Comparison of ENCODE assay signal across 1 cellular context in the genomic region with DNA sequence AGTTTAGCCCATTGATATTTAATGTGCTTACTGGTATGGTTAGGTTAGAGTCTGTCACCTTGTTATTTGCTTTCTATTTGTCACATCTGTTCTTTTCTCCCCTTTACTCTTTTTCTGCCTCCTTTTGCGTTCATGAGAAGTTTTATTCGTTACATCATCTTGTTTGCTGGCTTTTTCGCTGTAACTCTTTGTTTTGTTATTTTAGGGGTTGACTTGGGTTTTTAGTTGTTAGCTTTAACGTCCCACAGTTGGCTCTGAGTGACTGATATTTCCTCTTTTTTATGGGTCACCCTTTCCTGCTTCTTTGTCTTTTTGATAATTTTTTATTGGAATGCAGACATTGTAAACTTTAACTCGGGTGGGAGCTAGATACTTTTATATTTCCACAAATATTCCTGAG.
TF ChIP-seq lines count a peak whose summit lies in the region.

No MANE protein-coding gene starts in this region.

TF ChIP-seq in GM23338, 12 proteins besides CTCF, POLR2A, EP300 and RAD21 (continued from another document):
- TF ChIP-seq, protein P1, sequence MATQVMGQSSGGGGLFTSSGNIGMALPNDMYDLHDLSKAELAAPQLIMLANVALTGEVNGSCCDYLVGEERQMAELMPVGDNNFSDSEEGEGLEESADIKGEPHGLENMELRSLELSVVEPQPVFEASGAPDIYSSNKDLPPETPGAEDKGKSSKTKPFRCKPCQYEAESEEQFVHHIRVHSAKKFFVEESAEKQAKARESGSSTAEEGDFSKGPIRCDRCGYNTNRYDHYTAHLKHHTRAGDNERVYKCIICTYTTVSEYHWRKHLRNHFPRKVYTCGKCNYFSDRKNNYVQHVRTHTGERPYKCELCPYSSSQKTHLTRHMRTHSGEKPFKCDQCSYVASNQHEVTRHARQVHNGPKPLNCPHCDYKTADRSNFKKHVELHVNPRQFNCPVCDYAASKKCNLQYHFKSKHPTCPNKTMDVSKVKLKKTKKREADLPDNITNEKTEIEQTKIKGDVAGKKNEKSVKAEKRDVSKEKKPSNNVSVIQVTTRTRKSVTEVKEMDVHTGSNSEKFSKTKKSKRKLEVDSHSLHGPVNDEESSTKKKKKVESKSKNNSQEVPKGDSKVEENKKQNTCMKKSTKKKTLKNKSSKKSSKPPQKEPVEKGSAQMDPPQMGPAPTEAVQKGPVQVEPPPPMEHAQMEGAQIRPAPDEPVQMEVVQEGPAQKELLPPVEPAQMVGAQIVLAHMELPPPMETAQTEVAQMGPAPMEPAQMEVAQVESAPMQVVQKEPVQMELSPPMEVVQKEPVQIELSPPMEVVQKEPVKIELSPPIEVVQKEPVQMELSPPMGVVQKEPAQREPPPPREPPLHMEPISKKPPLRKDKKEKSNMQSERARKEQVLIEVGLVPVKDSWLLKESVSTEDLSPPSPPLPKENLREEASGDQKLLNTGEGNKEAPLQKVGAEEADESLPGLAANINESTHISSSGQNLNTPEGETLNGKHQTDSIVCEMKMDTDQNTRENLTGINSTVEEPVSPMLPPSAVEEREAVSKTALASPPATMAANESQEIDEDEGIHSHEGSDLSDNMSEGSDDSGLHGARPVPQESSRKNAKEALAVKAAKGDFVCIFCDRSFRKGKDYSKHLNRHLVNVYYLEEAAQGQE (IDR thresholded peaks at IDR 0.05; ENCODE audit: unreplicated experiment), result no peak
- TF ChIP-seq, protein P2, sequence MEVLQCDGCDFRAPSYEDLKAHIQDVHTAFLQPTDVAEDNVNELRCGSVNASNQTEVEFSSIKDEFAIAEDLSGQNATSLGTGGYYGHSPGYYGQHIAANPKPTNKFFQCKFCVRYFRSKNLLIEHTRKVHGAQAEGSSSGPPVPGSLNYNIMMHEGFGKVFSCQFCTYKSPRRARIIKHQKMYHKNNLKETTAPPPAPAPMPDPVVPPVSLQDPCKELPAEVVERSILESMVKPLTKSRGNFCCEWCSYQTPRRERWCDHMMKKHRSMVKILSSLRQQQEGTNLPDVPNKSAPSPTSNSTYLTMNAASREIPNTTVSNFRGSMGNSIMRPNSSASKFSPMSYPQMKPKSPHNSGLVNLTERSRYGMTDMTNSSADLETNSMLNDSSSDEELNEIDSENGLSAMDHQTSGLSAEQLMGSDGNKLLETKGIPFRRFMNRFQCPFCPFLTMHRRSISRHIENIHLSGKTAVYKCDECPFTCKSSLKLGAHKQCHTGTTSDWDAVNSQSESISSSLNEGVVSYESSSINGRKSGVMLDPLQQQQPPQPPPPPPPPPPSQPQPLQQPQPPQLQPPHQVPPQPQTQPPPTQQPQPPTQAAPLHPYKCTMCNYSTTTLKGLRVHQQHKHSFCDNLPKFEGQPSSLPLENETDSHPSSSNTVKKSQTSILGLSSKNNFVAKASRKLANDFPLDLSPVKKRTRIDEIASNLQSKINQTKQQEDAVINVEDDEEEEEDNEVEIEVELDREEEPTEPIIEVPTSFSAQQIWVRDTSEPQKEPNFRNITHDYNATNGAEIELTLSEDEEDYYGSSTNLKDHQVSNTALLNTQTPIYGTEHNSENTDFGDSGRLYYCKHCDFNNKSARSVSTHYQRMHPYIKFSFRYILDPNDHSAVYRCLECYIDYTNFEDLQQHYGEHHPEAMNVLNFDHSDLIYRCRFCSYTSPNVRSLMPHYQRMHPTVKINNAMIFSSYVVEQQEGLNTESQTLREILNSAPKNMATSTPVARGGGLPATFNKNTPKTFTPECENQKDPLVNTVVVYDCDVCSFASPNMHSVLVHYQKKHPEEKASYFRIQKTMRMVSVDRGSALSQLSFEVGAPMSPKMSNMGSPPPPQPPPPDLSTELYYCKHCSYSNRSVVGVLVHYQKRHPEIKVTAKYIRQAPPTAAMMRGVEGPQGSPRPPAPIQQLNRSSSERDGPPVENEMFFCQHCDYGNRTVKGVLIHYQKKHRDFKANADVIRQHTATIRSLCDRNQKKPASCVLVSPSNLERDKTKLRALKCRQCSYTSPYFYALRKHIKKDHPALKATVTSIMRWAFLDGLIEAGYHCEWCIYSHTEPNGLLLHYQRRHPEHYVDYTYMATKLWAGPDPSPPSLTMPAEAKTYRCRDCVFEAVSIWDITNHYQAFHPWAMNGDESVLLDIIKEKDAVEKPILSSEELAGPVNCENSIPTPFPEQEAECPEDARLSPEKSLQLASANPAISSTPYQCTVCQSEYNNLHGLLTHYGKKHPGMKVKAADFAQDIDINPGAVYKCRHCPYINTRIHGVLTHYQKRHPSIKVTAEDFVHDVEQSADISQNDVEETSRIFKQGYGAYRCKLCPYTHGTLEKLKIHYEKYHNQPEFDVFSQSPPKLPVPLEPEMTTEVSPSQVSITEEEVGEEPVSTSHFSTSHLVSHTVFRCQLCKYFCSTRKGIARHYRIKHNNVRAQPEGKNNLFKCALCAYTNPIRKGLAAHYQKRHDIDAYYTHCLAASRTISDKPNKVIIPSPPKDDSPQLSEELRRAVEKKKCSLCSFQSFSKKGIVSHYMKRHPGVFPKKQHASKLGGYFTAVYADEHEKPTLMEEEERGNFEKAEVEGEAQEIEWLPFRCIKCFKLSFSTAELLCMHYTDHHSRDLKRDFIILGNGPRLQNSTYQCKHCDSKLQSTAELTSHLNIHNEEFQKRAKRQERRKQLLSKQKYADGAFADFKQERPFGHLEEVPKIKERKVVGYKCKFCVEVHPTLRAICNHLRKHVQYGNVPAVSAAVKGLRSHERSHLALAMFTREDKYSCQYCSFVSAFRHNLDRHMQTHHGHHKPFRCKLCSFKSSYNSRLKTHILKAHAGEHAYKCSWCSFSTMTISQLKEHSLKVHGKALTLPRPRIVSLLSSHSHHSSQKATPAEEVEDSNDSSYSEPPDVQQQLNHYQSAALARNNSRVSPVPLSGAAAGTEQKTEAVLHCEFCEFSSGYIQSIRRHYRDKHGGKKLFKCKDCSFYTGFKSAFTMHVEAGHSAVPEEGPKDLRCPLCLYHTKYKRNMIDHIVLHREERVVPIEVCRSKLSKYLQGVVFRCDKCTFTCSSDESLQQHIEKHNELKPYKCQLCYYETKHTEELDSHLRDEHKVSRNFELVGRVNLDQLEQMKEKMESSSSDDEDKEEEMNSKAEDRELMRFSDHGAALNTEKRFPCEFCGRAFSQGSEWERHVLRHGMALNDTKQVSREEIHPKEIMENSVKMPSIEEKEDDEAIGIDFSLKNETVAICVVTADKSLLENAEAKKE (CRISPR knock-in tag; IDR thresholded peaks at IDR 0.05), result no peak
- TF ChIP-seq STAT1 (IDR thresholded peaks at IDR 0.05; ENCODE audit: unreplicated experiment), result no peak
- TF ChIP-seq CREB1 (CRISPR knock-in tag; IDR thresholded peaks at IDR 0.05; ENCODE audit: low read depth), result no peak
- TF ChIP-seq EZH2 (IDR thresholded peaks at IDR 0.05; ENCODE audit: low read depth, unreplicated experiment), result no peak
